ENCODE assay signal across 9 cellular contexts in the genomic region with DNA sequence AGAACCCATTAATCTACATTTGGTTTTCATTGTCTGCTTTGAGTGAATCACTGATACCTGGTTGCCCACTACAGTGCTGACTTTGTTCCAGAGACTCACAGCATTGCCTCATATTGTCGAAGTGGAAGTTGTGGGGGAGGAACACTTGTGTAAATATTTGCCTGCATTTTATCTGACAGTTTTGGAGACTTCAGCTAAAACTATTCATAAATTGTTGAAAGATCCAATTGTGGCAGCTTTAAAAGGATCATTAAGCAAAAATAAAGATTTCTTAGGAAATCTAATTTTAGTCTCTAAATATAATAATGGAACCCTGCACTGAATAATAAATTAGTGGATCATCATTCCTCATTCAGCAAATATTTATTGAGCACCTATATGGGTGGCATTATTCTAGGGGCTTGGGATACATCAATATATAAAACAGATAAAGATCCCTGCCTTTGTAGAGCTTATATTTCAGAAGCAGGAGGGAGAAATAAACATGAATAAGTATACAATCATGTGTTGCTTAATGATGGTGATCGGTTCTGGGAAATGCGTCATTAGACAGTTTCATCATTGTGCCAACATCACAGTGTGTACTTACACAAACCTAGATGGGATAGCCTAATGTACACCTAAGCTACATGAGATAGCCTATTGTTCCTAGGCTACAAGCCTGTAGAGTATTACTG.
DNase-seq lines count a peak whose midpoint lies in the region; ATAC-seq and TF ChIP-seq lines count a peak whose summit lies in the region.
"Had no signal": no experiment of that assay in that cellular context is flagged by ENCODE, and none has a peak within 500 bp of the region (broad histone marks: within the 10 kb centered on the region; RNA-seq: fewer than 3 reads in every experiment).

No MANE protein-coding gene starts in this region.

- TF ChIP-seq EP300 in tibial nerve (IDR thresholded peaks at IDR 0.05), result no peak

- H3K4me1 ChIP-seq in endocrine pancreas (ENCODE audit: control insufficient read depth, insufficient read depth, low read length) (peaks cover 33% of the 10 kb centered on the region), tibial nerve (peaks cover 0 to 66% (median 0%) of the 10 kb centered on the region in 4 donors)

- no peak overlapping the region for H3K9ac ChIP-seq in endocrine pancreas (ENCODE audit: control insufficient read depth, insufficient read depth, low read length)

- H3K9me3 ChIP-seq in endocrine pancreas (ENCODE audit: control insufficient read depth, low read length) (no peaks in the 10 kb centered on the region), tibial nerve (no peaks in the 10 kb centered on the region)

- WGBS in tibial nerve, 2 donors, result 50 to 61% methylated on average over 3 of the region's 3 CpGs

- H3K27ac ChIP-seq in tibial nerve, result peak overlapping the region in 1 of 4 donors; percentile 20

- TF ChIP-seq POLR2A in tibial nerve (IDR thresholded peaks at IDR 0.05), result no peak

- peak; percentile 81 for DNase-seq in ELR (ENCODE audit: low read depth)
- DNase-seq in NCI-H460 (ENCODE audit: extremely low read depth, low read depth), result peak; percentile 83
- DNase-seq in non-pigmented ciliary epithelial cell (ENCODE audit: low read depth), result peak; percentile 49
- no peak for DNase-seq in cortex of kidney (lab: John Stamatoyannopoulos, UW)
- no peak for DNase-seq in tibial nerve (ENCODE audit: low spot score in 2 of 2)
- DNase-seq in AML-193 (lab: John Stamatoyannopoulos, UW), result no peak
- DNase-seq: effector CD8-positive, alpha-beta T cell had no signal

- ATAC-seq in HG02571 (IDR thresholded peaks at IDR 0.05; ENCODE audit: unreplicated experiment), result no peak

- H3K36me3 ChIP-seq in endocrine pancreas (ENCODE audit: control insufficient read depth, insufficient read depth, low read length) (no peaks in the 10 kb centered on the region), tibial nerve (no peaks in the 10 kb centered on the region)

- no peaks in the 10 kb centered on the region for H3K27me3 ChIP-seq in endocrine pancreas (ENCODE audit: control insufficient read depth, insufficient read depth, low read length)
- H3K27me3 ChIP-seq in tibial nerve, result no peaks in the 10 kb centered on the region

- TF ChIP-seq CTCF in tibial nerve (IDR thresholded peaks at IDR 0.05), result no peak

- H3K4me3 ChIP-seq in endocrine pancreas (ENCODE audit: control insufficient read depth, insufficient read depth, low read length), result peak overlapping the region; percentile 22
- no peak overlapping the region for H3K4me3 ChIP-seq in tibial nerve

Comparison
In these comparisons a context has a peak if more than half of its experiments do, and no peak if none do; other contexts are left out.
1. DNase-seq: peak in ELR (single experiment), NCI-H460 (single experiment) and non-pigmented ciliary epithelial cell (single experiment); none in cortex of kidney (single experiment), tibial nerve (0 of 2) and AML-193 (0 of 2).